ENCODE assay signal across 30 cellular contexts in the genomic region with DNA sequence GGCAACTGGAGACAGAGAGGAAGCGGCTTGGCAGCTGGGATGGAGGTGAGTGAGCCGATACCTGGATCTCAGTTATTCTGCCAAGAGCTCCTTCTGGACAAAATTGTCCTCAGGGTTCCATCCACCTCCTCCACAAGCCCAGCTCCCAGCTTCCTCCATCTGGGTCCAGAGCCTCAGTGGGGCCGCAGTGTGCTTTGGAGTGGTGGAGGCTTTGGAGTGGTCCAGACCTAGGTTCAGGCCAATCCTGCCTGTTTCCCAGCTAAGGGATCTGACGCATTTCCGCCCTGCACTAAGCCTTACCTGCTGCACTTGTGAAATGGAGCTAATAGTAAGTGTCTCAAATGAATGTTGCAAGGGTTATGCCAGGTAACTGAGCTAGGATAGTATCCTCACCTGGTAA.
"Had no signal": no experiment of that assay in that cellular context is flagged by ENCODE, and none has a peak within 500 bp of the region (broad histone marks: within the 10 kb centered on the region; RNA-seq: fewer than 3 reads in every experiment).

No MANE protein-coding gene starts in this region.

- H3K27ac ChIP-seq: heart right ventricle, hepatocyte, left lung, lower lobe of right lung, neural progenitor cell, pancreas, prostate gland, skin epidermis, suprapubic skin, thoracic aorta, tibial artery, vagina had no signal

- H3K27me3 ChIP-seq: left lung, neural progenitor cell, pancreas, tibial artery, vagina had no signal

- H3K36me3 ChIP-seq: heart right ventricle, left lung, lower lobe of right lung, neural progenitor cell, pancreas, prostate gland, suprapubic skin, thoracic aorta, tibial artery, vagina had no signal

- H3K9ac ChIP-seq: neural progenitor cell had no signal

- H3K9me3 ChIP-seq: heart right ventricle, left lung, lower lobe of right lung, pancreas, prostate gland, suprapubic skin, thoracic aorta, tibial artery, vagina had no signal

- ATAC-seq: heart right ventricle; left cardiac atrium; left lung; lower lobe of right lung; naive thymus-derived CD8-positive, alpha-beta T cell; pancreas; right cardiac atrium; sciatic nerve; stimulated activated effector memory CD8-positive, alpha-beta T cell treated with anti-CD3 and anti-CD28 coated beads, Interleukin-12 subunit alpha, Interleukin-12 subunit beta, amount 100 ng/mL, for 72 hours had no signal

- H3K9me3 Mint-ChIP-seq: naive thymus-derived CD8-positive, alpha-beta T cell; nephron progenitor cell; neural progenitor cell; stimulated activated effector memory CD8-positive, alpha-beta T cell treated with anti-CD3 and anti-CD28 coated beads, Interleukin-12 subunit alpha, Interleukin-12 subunit beta, amount 100 ng/mL, for 72 hours; stimulated activated naive CD8-positive, alpha-beta T cell treated with anti-CD3 and anti-CD28 coated beads, Interleukin-15, Interleukin-2, amounts not matched to agents 100 ng/mL and 50 ng/mL, for 24 hours had no signal

- DNase-seq: heart right ventricle; kidney glomerular epithelial cell; left cardiac atrium; lower lobe of right lung; mammary epithelial cell; mesenchymal stem cell; naive thymus-derived CD8-positive, alpha-beta T cell; nephron progenitor cell; pancreas; posterior cingulate gyrus; retina; right cardiac atrium; stimulated activated CD4-positive, alpha-beta T cell treated with anti-CD3 and anti-CD28 coated beads, Interleukin-12 subunit alpha, Interleukin-12 subunit beta, amount 100 ng/mL, for 4 hours; stimulated activated CD4-positive, alpha-beta T cell treated with anti-CD3 and anti-CD28 coated beads, Interleukin-15, amount 100 ng/mL, for 24 hours; stimulated activated CD4-positive, alpha-beta T cell treated with anti-CD3 and anti-CD28 coated beads, Interleukin-2, amount 100 ng/mL, for 24 hours; stimulated activated CD4-positive, alpha-beta T cell treated with anti-CD3 and anti-CD28 coated beads, Interleukin-4, amount 100 ng/mL, for 1 hour; stimulated activated naive CD4-positive, alpha-beta T cell; tibial artery; trophoblast cell had no signal

- H3K4me3 ChIP-seq: heart right ventricle, hepatocyte, left lung, lower lobe of right lung, neural progenitor cell, pancreas, prostate gland, skin epidermis, suprapubic skin, thoracic aorta, tibial artery, vagina had no signal

- H3K36me3 Mint-ChIP-seq: naive thymus-derived CD8-positive, alpha-beta T cell; neural progenitor cell; stimulated activated effector memory CD8-positive, alpha-beta T cell treated with anti-CD3 and anti-CD28 coated beads, Interleukin-12 subunit alpha, Interleukin-12 subunit beta, amount 100 ng/mL, for 72 hours had no signal

- H3K27me3 Mint-ChIP-seq: stimulated activated naive CD8-positive, alpha-beta T cell treated with anti-CD3 and anti-CD28 coated beads, Interleukin-15, Interleukin-2, amounts not matched to agents 100 ng/mL and 50 ng/mL, for 24 hours had no signal

- H3K27ac Mint-ChIP-seq: naive thymus-derived CD8-positive, alpha-beta T cell; nephron progenitor cell; neural progenitor cell; stimulated activated effector memory CD8-positive, alpha-beta T cell treated with anti-CD3 and anti-CD28 coated beads, Interleukin-12 subunit alpha, Interleukin-12 subunit beta, amount 100 ng/mL, for 72 hours; stimulated activated naive CD8-positive, alpha-beta T cell treated with anti-CD3 and anti-CD28 coated beads, Interleukin-15, Interleukin-2, amounts not matched to agents 100 ng/mL and 50 ng/mL, for 24 hours had no signal

- H3K4me1 ChIP-seq: heart right ventricle, left lung, lower lobe of right lung, neural progenitor cell, pancreas, prostate gland, suprapubic skin, tibial artery, vagina had no signal

- H3K4me1 Mint-ChIP-seq: naive thymus-derived CD8-positive, alpha-beta T cell; neural progenitor cell; stimulated activated effector memory CD8-positive, alpha-beta T cell treated with anti-CD3 and anti-CD28 coated beads, Interleukin-12 subunit alpha, Interleukin-12 subunit beta, amount 100 ng/mL, for 72 hours had no signal

- H3K4me3 Mint-ChIP-seq: naive thymus-derived CD8-positive, alpha-beta T cell; nephron progenitor cell; neural progenitor cell; stimulated activated effector memory CD8-positive, alpha-beta T cell treated with anti-CD3 and anti-CD28 coated beads, Interleukin-12 subunit alpha, Interleukin-12 subunit beta, amount 100 ng/mL, for 72 hours; stimulated activated naive CD8-positive, alpha-beta T cell treated with anti-CD3 and anti-CD28 coated beads, Interleukin-15, Interleukin-2, amounts not matched to agents 100 ng/mL and 50 ng/mL, for 24 hours had no signal
